1 cellular context compared by ENCODE assay signal in the genomic region with DNA sequence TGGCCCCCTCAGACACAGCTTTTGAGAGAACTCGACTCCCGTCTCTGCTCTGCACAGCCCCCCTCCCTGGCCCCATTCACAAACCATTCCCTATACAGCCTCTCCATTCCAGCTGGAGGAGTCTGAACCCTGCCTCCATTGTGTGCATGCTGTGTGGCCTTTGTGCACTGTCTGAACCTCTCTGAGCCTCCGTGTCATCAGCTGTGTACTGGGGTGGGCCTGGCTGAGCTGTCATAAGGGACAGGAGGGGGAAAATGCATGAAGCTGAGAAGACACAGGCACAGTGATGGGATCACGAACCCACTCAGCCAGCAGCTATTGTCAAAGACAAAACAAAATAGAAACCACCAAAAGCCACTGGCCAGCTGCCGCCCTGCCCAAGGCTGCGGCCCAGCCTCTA.
TF ChIP-seq lines count a peak whose summit lies in the region.

No MANE protein-coding gene starts in this region.

TF ChIP-seq in WTC11, 78 proteins besides CTCF, POLR2A, EP300 and RAD21:
- TF ChIP-seq, protein P1, sequence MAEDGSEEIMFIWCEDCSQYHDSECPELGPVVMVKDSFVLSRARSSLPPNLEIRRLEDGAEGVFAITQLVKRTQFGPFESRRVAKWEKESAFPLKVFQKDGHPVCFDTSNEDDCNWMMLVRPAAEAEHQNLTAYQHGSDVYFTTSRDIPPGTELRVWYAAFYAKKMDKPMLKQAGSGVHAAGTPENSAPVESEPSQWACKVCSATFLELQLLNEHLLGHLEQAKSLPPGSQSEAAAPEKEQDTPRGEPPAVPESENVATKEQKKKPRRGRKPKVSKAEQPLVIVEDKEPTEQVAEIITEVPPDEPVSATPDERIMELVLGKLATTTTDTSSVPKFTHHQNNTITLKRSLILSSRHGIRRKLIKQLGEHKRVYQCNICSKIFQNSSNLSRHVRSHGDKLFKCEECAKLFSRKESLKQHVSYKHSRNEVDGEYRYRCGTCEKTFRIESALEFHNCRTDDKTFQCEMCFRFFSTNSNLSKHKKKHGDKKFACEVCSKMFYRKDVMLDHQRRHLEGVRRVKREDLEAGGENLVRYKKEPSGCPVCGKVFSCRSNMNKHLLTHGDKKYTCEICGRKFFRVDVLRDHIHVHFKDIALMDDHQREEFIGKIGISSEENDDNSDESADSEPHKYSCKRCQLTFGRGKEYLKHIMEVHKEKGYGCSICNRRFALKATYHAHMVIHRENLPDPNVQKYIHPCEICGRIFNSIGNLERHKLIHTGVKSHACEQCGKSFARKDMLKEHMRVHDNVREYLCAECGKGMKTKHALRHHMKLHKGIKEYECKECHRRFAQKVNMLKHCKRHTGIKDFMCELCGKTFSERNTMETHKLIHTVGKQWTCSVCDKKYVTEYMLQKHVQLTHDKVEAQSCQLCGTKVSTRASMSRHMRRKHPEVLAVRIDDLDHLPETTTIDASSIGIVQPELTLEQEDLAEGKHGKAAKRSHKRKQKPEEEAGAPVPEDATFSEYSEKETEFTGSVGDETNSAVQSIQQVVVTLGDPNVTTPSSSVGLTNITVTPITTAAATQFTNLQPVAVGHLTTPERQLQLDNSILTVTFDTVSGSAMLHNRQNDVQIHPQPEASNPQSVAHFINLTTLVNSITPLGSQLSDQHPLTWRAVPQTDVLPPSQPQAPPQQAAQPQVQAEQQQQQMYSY (CRISPR knock-in tag; IDR thresholded peaks at IDR 0.05): no peak
- no peak for TF ChIP-seq ZBTB21 (CRISPR knock-in tag; IDR thresholded peaks at IDR 0.05; ENCODE audit: borderline replicate concordance)
- TF ChIP-seq ZNF671 (CRISPR knock-in tag; IDR thresholded peaks at IDR 0.05): no peak
- TF ChIP-seq, protein P2, sequence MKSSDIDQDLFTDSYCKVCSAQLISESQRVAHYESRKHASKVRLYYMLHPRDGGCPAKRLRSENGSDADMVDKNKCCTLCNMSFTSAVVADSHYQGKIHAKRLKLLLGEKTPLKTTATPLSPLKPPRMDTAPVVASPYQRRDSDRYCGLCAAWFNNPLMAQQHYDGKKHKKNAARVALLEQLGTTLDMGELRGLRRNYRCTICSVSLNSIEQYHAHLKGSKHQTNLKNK (CRISPR knock-in tag; IDR thresholded peaks at IDR 0.05): no peak
- no peak for TF ChIP-seq NFYB (CRISPR knock-in tag; conservative IDR thresholded peaks at IDR 0.05; ENCODE audit: low read depth)
TF ChIP-seq in WTC11: peak in this region for 0.
